In genomic region chr13:110445183-110445582, GRCh38 we compare ENCODE assay signal across 11 cellular contexts.
DNase-seq lines count a peak whose midpoint lies in the region; ATAC-seq and TF ChIP-seq lines count a peak whose summit lies in the region.
"Had no signal": no experiment of that assay in that cellular context is flagged by ENCODE, and none has a peak within 500 bp of the region (broad histone marks: within the 10 kb centered on the region; RNA-seq: fewer than 3 reads in every experiment).

No MANE protein-coding gene starts in this region.

- BruUV-seq in PC-3 (replicated peaks; lab: Mats Ljungman, UMichigan) = no TSS peak

- H2AFZ ChIP-seq in smooth muscle cell (ENCODE audit: low read depth) (no peak overlapping the region), PC-3 (ENCODE audit: low read length) (no peak overlapping the region)

- H3K4me1 ChIP-seq in smooth muscle cell (ENCODE audit: low read depth) (no peaks in the 10 kb centered on the region), upper lobe of left lung (no peaks in the 10 kb centered on the region), PC-3 (ENCODE audit: insufficient read depth, low read length) (peaks cover 55% of the 10 kb centered on the region)

- H3K27ac ChIP-seq in smooth muscle cell (ENCODE audit: low read depth) = peak overlapping the region; percentile 59
- no peak overlapping the region for H3K27ac ChIP-seq in upper lobe of left lung
- no peak overlapping the region for H3K27ac ChIP-seq in PC-3 (ENCODE audit: low read length)

- H3K4me3 ChIP-seq in smooth muscle cell (no peak overlapping the region), upper lobe of left lung (no peak overlapping the region), PC-3 (ENCODE audit: low read length) (no peak overlapping the region)

- H3F3A ChIP-seq in smooth muscle cell (ENCODE audit: low read depth) = peaks cover 89% of the 10 kb centered on the region
- no peaks in the 10 kb centered on the region for H3F3A ChIP-seq in PC-3 (ENCODE audit: low read length, unreplicated experiment)

- no peaks in the 10 kb centered on the region for H3K9me2 ChIP-seq in PC-3 (replicated peaks; ENCODE audit: low read length)

- H3K9me3 ChIP-seq in smooth muscle cell (replicated peaks; ENCODE audit: low read depth) = no peaks in the 10 kb centered on the region
- no peaks in the 10 kb centered on the region for H3K9me3 ChIP-seq in upper lobe of left lung
- no peaks in the 10 kb centered on the region for H3K9me3 ChIP-seq in PC-3 (ENCODE audit: low read length)

- 68% methylated on average over 7 of the region's 7 CpGs for WGBS in smooth muscle cell (ENCODE audit: low lambda C conversion rate)
- WGBS in upper lobe of left lung, 2 donors = 74 to 76% methylated on average over 7 of the region's 7 CpGs

- H3K27me3 ChIP-seq in smooth muscle cell (ENCODE audit: low read depth) (no peaks in the 10 kb centered on the region), upper lobe of left lung (no peaks in the 10 kb centered on the region), PC-3 (ENCODE audit: low read length) (no peaks in the 10 kb centered on the region)

- no peak for TF ChIP-seq CTCF in smooth muscle cell (IDR thresholded peaks at IDR 0.05; ENCODE audit: borderline replicate concordance, insufficient read depth, poor library complexity, severe bottlenecking)
- TF ChIP-seq CTCF in upper lobe of left lung (IDR thresholded peaks at IDR 0.05) = no peak
- no peak for TF ChIP-seq CTCF in PC-3 (conservative IDR thresholded peaks at IDR 0.05; ENCODE audit: low read depth, low read length)

- peaks cover 19% of the 10 kb centered on the region for H3K36me3 ChIP-seq in smooth muscle cell (ENCODE audit: low read depth)
- peaks cover 0 to 83% (median 33%) of the 10 kb centered on the region in 4 donors for H3K36me3 ChIP-seq in upper lobe of left lung
- H3K36me3 ChIP-seq in PC-3 (ENCODE audit: low read depth, low read length) = no peaks in the 10 kb centered on the region; the same call in 1 of the 2 replicates

- no peak for TF ChIP-seq EP300 in upper lobe of left lung (IDR thresholded peaks at IDR 0.05)

- DNase-seq in SIG-M5 (lab: John Stamatoyannopoulos, UW) (peak; percentile 10), smooth muscle cell (lab: John Stamatoyannopoulos, UW; ENCODE audit: unreplicated experiment) (no peak), T-helper 1 cell (no peak), upper lobe of left lung (no peak), PC-3 (no peak)
- DNase-seq: activated T-cell treated with anti-CD3 and anti-CD28 coated beads for 4 hours; effector CD4-positive, alpha-beta T cell; NCI-H1694; T-cell had no signal

- H3K9ac ChIP-seq in smooth muscle cell (ENCODE audit: low read depth) = no peak overlapping the region
- H3K9ac ChIP-seq in PC-3 (ENCODE audit: low read length) = no peak overlapping the region

- intact Hi-C loops in PC-3 (cut with micrococcal nuclease) = no loop called here

- CTCF ChIA-PET in PC-3 (lab: Charles Lee) = no interaction called here

- H3K79me2 ChIP-seq in smooth muscle cell (ENCODE audit: low read depth) (peaks cover 14% of the 10 kb centered on the region), PC-3 (ENCODE audit: low read length) (no peaks in the 10 kb centered on the region)

- no peak for TF ChIP-seq POLR2A in upper lobe of left lung (IDR thresholded peaks at IDR 0.05)

- H4K20me1 ChIP-seq in smooth muscle cell (ENCODE audit: low read depth) (peaks cover 42% of the 10 kb centered on the region), PC-3 (ENCODE audit: low read length) (no peaks in the 10 kb centered on the region)

- POLR2A ChIA-PET in PC-3 (lab: Charles Lee; ENCODE audit: unreplicated experiment) = no interaction called here

- ATAC-seq in GM19035 (IDR thresholded peaks at IDR 0.05; ENCODE audit: unreplicated experiment) (peak; percentile 35), HG02981 (IDR thresholded peaks at IDR 0.05; ENCODE audit: unreplicated experiment) (peak; percentile 64), upper lobe of left lung (ENCODE audit: low FRiP score in 2 of 2) (no peak), PC-3 (no peak)
- ATAC-seq: T-cell had no signal

- H3K4me2 ChIP-seq in smooth muscle cell (no peak overlapping the region), PC-3 (ENCODE audit: low read length) (no peak overlapping the region)

Comparison
In these comparisons a context has a peak if more than half of its experiments do, and no peak if none do; other contexts are left out.
1. ATAC-seq: peak in GM19035 (single experiment) and HG02981 (single experiment); none in upper lobe of left lung (0 of 2) and PC-3 (single experiment).